Comparison of ENCODE assay signal across 21 cellular contexts in the genomic region with DNA sequence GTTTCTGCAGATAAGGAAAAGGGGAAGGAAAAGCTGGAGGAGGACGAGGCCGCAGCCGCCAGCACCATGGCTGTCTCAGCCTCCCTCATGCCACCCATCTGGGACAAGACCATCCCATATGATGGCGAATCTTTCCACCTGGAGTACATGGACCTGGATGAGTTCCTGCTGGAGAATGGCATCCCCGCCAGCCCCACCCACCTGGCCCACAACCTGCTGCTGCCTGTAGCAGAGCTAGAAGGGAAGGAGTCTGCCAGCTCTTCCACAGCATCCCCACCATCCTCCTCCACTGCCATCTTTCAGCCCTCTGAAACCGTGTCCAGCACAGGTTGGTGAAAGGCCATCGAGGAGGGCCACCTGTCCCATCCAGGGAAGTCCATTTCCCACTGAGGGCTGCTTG.
"Had no signal": no experiment of that assay in that cellular context is flagged by ENCODE, and none has a peak within 500 bp of the region (broad histone marks: within the 10 kb centered on the region; RNA-seq: fewer than 3 reads in every experiment).

No MANE protein-coding gene starts in this region.

- H3K4me1 ChIP-seq: uterus had no signal

- H3K27ac ChIP-seq: coronary artery, ovary, psoas muscle, sigmoid colon, stomach, testis, tibial artery, upper lobe of right lung, uterus had no signal

- H3K4me3 ChIP-seq: coronary artery, lung, ovary, psoas muscle, sigmoid colon, stomach, testis, tibial artery, upper lobe of right lung, uterus had no signal

- H3K27me3 ChIP-seq: ovary, sigmoid colon, stomach, testis, tibial artery, upper lobe of right lung, uterus had no signal

- DNase-seq: dermis blood vessel endothelial cell; hypothalamus; immature natural killer cell; islet precursor cell; natural killer cell; occipital lobe; ovary; psoas muscle; sigmoid colon; stimulated activated CD4-positive, alpha-beta T cell treated with anti-CD3 and anti-CD28 coated beads, Interleukin-2, amount 100 ng/mL, for 24 hours; stimulated activated CD4-positive, alpha-beta T cell treated with anti-CD3 and anti-CD28 coated beads, Interleukin-4, amount 100 ng/mL, for 24 hours; stimulated activated naive CD4-positive, alpha-beta T cell treated with Interleukin-2 at 50 U/mL for 16 hours; stomach; testis; tibial artery; upper lobe of right lung; uterus had no signal

- ATAC-seq: natural killer cell; psoas muscle; right cardiac atrium; stimulated activated effector memory CD8-positive, alpha-beta T cell treated with anti-CD3 and anti-CD28 coated beads, Interleukin-12 subunit alpha, Interleukin-12 subunit beta, amount 100 ng/mL, for 72 hours; upper lobe of right lung had no signal

- H3K36me3 ChIP-seq: ovary, uterus had no signal

- H3K9me3 ChIP-seq: ovary, psoas muscle, sigmoid colon, stomach, testis, tibial artery, upper lobe of right lung, uterus had no signal
